Comparison of ENCODE assay signal across 8 cellular contexts in genomic region chr5:141512390-141513020, GRCh38. TPM values are rescaled to one million over a fixed set of nuclear protein-coding genes. Genes with fewer than 3 reads are reported as not detected.
DNase-seq lines count a peak whose midpoint lies in the region; ATAC-seq and TF ChIP-seq lines count a peak whose summit lies in the region.

No MANE protein-coding gene starts in this region.

- peak overlapping the region; percentile 80; the same call in 1 of the 2 replicates for H3K9ac ChIP-seq in SK-N-SH
- H3K9ac ChIP-seq in mesenchymal stem cell (ENCODE audit: low read length), result peak overlapping the region; percentile 90

- peak overlapping the region; percentile 96 for H2AK5ac ChIP-seq in mesenchymal stem cell (ENCODE audit: low read length, severe bottlenecking)

- POLR2A ChIA-PET in SK-N-SH (lab: Yijun Ruan, JAX), result interaction anchor here (0.7 kb wide), 1 partner anchor 27 kb away, joined by 3 read pairs; no protein-coding TSS in a partner anchor

- WGBS in SK-N-SH (ENCODE audit: low lambda C conversion rate), result 77% methylated on average over 23 of the region's 32 CpGs
- 19% methylated on average over 28 of the region's 32 CpGs for WGBS in mesenchymal stem cell

- H2BK12ac ChIP-seq in mesenchymal stem cell (ENCODE audit: low read length in 2 of 2), result peak overlapping the region; percentile 87 to 91

- peak overlapping the region; percentile 57 for H2BK5ac ChIP-seq in mesenchymal stem cell (ENCODE audit: low read depth, low read length, poor library complexity, severe bottlenecking)

- peak; percentile 69 for DNase-seq in SK-N-SH
- peak; percentile 67 for DNase-seq in NCI-H2029 treated with DMSO at 0.1 percent for 48 hours (lab: John Stamatoyannopoulos, UW)
- DNase-seq in activated CD8-positive, alpha-beta memory T cell treated with anti-CD3 and anti-CD28 coated beads for 1 hour (ENCODE audit: extremely low read depth in 1 of 2, low read depth in 1 of 2), result peak; percentile 70 to 80
- DNase-seq in effector CD4-positive, alpha-beta T cell, result peak; percentile 83
- peak; percentile 65 for DNase-seq in mesenchymal stem cell
- DNase-seq in stimulated activated CD8-positive, alpha-beta memory T cell treated with anti-CD3 and anti-CD28 coated beads, Interleukin-15, amount 100 ng/mL, for 24 hours (ENCODE audit: low read depth), result peak; percentile 80

- no peaks in the 10 kb centered on the region for H3K27me3 ChIP-seq in SK-N-SH (ENCODE audit: insufficient read depth)
- no peaks in the 10 kb centered on the region for H3K27me3 ChIP-seq in mesenchymal stem cell (ENCODE audit: control insufficient read depth in 1 of 2, insufficient read depth in 1 of 2, low read length in 2 of 2)

- H3K4me1 ChIP-seq in SK-N-SH (ENCODE audit: control insufficient read depth in 1 of 2, insufficient read depth in 2 of 2, low read depth in 1 of 2, low read length in 1 of 2) (peaks cover 71 to 77% of the 10 kb centered on the region in 2 experiments), mesenchymal stem cell (ENCODE audit: control insufficient read depth, insufficient read depth, low read depth, low read length) (peaks cover 61% of the 10 kb centered on the region)

- TF ChIP-seq EP300 in SK-N-SH (IDR thresholded peaks at IDR 0.05; ENCODE audit: borderline replicate concordance in 1 of 2, low read depth in 1 of 2, low read length in 1 of 2), result no peak

- H3K27ac ChIP-seq in SK-N-SH (ENCODE audit: low read depth in 2 of 2, low read length in 1 of 2) (peak overlapping the region; percentile 99 to 100), mesenchymal stem cell (ENCODE audit: low read length, poor library complexity, severe bottlenecking) (peak overlapping the region; percentile 98)

- H3K9me3 ChIP-seq in SK-N-SH, result no peaks in the 10 kb centered on the region
- H3K9me3 ChIP-seq in mesenchymal stem cell (ENCODE audit: control insufficient read depth, low read length), result no peaks in the 10 kb centered on the region

- H3K4me3 ChIP-seq in SK-N-SH (ENCODE audit: low read depth in 2 of 2, low read length in 1 of 2) (peak overlapping the region in 1 of 2 experiments; percentile 53; a peak in 1 of 4 replicates), mesenchymal stem cell (ENCODE audit: insufficient read depth in 1 of 2, low read depth in 1 of 2, low read length in 2 of 2) (peak overlapping the region in 1 of 2 experiments; percentile 61)

- H4K8ac ChIP-seq in mesenchymal stem cell (ENCODE audit: low read length), result peak overlapping the region; percentile 98

- H3K79me1 ChIP-seq in mesenchymal stem cell (replicated peaks; ENCODE audit: low read length, poor library complexity, severe bottlenecking), result peaks cover 10% of the 10 kb centered on the region

- H3K9me2 ChIP-seq in SK-N-SH, result no peaks in the 10 kb centered on the region

- H2AFZ ChIP-seq in SK-N-SH (ENCODE audit: low read depth) (no peak overlapping the region), mesenchymal stem cell (ENCODE audit: low read depth, low read length) (no peak overlapping the region)

- H3K4me2 ChIP-seq in SK-N-SH (peak overlapping the region; percentile 81; the same call in 1 of the 2 replicates), mesenchymal stem cell (ENCODE audit: low read length, poor library complexity, severe bottlenecking) (peak overlapping the region; percentile 79)

- CTCF ChIA-PET in SK-N-SH (lab: Yijun Ruan, JAX), result interaction anchor here (0.8 to 10.1 kb wide), 16 partner anchors 11 to 330 kb away, joined by 3 to 113 read pairs (median 5); partner anchors contain the start of genes PCDHB16, PCDHGA7, PCDHGB7 and PCDHGC3

- H2BK120ac ChIP-seq in mesenchymal stem cell (ENCODE audit: low read depth, low read length), result peak overlapping the region; percentile 96

- peaks cover 3% of the 10 kb centered on the region; the same call in 1 of the 2 replicates for H3K79me2 ChIP-seq in SK-N-SH (ENCODE audit: insufficient read depth)

- H3F3A ChIP-seq in SK-N-SH (replicated peaks; ENCODE audit: insufficient read depth), result peaks cover 62% of the 10 kb centered on the region

- peak overlapping the region in 1 of 2 experiments; percentile 74 for H3K23ac ChIP-seq in mesenchymal stem cell (ENCODE audit: low read length in 2 of 2)

- H3K36me3 ChIP-seq in SK-N-SH (replicated peaks in 1 of 2; ENCODE audit: control insufficient read depth in 1 of 2, insufficient read depth in 2 of 2, low read length in 1 of 2) (peaks cover 30 to 33% of the 10 kb centered on the region in 2 experiments), mesenchymal stem cell (ENCODE audit: control insufficient read depth in 1 of 2, insufficient read depth in 2 of 2, low read depth in 1 of 2, low read length in 2 of 2) (peaks cover 35 to 50% of the 10 kb centered on the region in 2 experiments)

- TF ChIP-seq CTCF in SK-N-SH (IDR thresholded peaks at IDR 0.05), result peak; percentile 88

- no peak for ATAC-seq in SK-N-SH treated with all-trans-retinoic acid at 6 μM for 48 hours
- ATAC-seq in GM21619 (IDR thresholded peaks at IDR 0.05; ENCODE audit: unreplicated experiment), result no peak

- peak; percentile 18; the same call in 1 of the 2 replicates for TF ChIP-seq RAD21 in SK-N-SH (IDR thresholded peaks at IDR 0.05; ENCODE audit: low read length)

- H2BK15ac ChIP-seq in mesenchymal stem cell (ENCODE audit: low read depth, poor library complexity, severe bottlenecking), result peak overlapping the region; percentile 96

- H3K18ac ChIP-seq in mesenchymal stem cell (ENCODE audit: low read depth in 1 of 2, low read length in 2 of 2), result peak overlapping the region; percentile 97

- H4K20me1 ChIP-seq in SK-N-SH (ENCODE audit: insufficient read depth), result no peaks in the 10 kb centered on the region

- H3K4ac ChIP-seq in mesenchymal stem cell (ENCODE audit: low read depth in 1 of 2, low read length in 2 of 2), result peak overlapping the region; percentile 86 to 96

- peak overlapping the region in 1 of 2 experiments; percentile 88 for H3K14ac ChIP-seq in mesenchymal stem cell (ENCODE audit: low read length in 2 of 2)

- peak overlapping the region; percentile 95 for H4K91ac ChIP-seq in mesenchymal stem cell (ENCODE audit: low read length)

TF ChIP-seq in SK-N-SH, 30 proteins besides CTCF, POLR2A, EP300 and RAD21:
- no peak for TF ChIP-seq MEF2A (IDR thresholded peaks at IDR 0.05; ENCODE audit: borderline replicate concordance, low read depth)
- TF ChIP-seq, protein P1, sequence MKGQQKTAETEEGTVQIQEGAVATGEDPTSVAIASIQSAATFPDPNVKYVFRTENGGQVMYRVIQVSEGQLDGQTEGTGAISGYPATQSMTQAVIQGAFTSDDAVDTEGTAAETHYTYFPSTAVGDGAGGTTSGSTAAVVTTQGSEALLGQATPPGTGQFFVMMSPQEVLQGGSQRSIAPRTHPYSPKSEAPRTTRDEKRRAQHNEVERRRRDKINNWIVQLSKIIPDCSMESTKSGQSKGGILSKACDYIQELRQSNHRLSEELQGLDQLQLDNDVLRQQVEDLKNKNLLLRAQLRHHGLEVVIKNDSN (IDR thresholded peaks at IDR 0.05; ENCODE audit: borderline replicate concordance, low read depth), result no peak
- TF ChIP-seq SMC3 (IDR thresholded peaks at IDR 0.05; ENCODE audit: low read depth, low read length), result peak; percentile 25; the same call in 1 of the 2 replicates

TF ChIP-seq in SK-N-SH treated with all-trans-retinoic acid at 6 μM for 48 hours, 23 proteins besides CTCF, POLR2A, EP300 and RAD21 (continues in another document):
- TF ChIP-seq ZFP3 (CRISPR knock-in tag; IDR thresholded peaks at IDR 0.05) (no peak), ZNF70 (CRISPR knock-in tag; IDR thresholded peaks at IDR 0.05) (no peak), CSRNP3 (CRISPR knock-in tag; IDR thresholded peaks at IDR 0.05) (no peak), ZFP30 (CRISPR knock-in tag; IDR thresholded peaks at IDR 0.05) (no peak), ESRRG (CRISPR knock-in tag; IDR thresholded peaks at IDR 0.05) (no peak), BACH2 (CRISPR knock-in tag; IDR thresholded peaks at IDR 0.05; ENCODE audit: borderline replicate concordance) (no peak), CSDC2 (CRISPR knock-in tag; IDR thresholded peaks at IDR 0.05) (no peak), TCF4 (CRISPR knock-in tag; IDR thresholded peaks at IDR 0.05; ENCODE audit: borderline replicate concordance) (no peak), SNAI2 (CRISPR knock-in tag; IDR thresholded peaks at IDR 0.05) (no peak), ZC3H10 (CRISPR knock-in tag; IDR thresholded peaks at IDR 0.05) (no peak), ARNTL (CRISPR knock-in tag; IDR thresholded peaks at IDR 0.05; ENCODE audit: borderline replicate concordance, low read depth) (no peak)

RNA-seq across cellular contexts. Expression of gene PCDHGC5, which starts 23.6 kb away (rescaled TPM):
- polyA plus RNA-seq in SK-N-SH (2012; rRNA removed), result 1.9 and 2.0 TPM in 2 replicates
- 0.99 and 1.3 TPM in 2 replicates for polyA plus RNA-seq in SK-N-SH (2012; cell fraction: cytosol; rRNA removed)
- polyA plus RNA-seq in SK-N-SH (2012; cell fraction: nucleus; rRNA removed), result 7.5 and 8.1 TPM in 2 replicates
- polyA plus RNA-seq in mesenchymal stem cell (2013, experiment 1 of 2), result 0.26 TPM
- 0.27 TPM for polyA plus RNA-seq in mesenchymal stem cell (2013, experiment 2 of 2)

RNA-seq across cellular contexts. Expression of gene PCDHGC4, which starts 27.7 kb away (rescaled TPM):
- 0.53 and 0.78 TPM in 2 replicates for polyA plus RNA-seq in SK-N-SH (2012; rRNA removed)
- polyA plus RNA-seq in SK-N-SH (2012; cell fraction: cytosol; rRNA removed), result 0.27 and 0.50 TPM in 2 replicates
- polyA plus RNA-seq in SK-N-SH (2012; cell fraction: nucleus; rRNA removed), result 2.4 and 2.6 TPM in 2 replicates
- 0.19 TPM for polyA plus RNA-seq in mesenchymal stem cell (2013, experiment 1 of 2)
- 0.15 TPM for polyA plus RNA-seq in mesenchymal stem cell (2013, experiment 2 of 2)

RNA-seq across cellular contexts. Expression of gene PCDHGC3, which starts 36.7 kb away (rescaled TPM):
- polyA plus RNA-seq in SK-N-SH (2012; rRNA removed), result 55.8 and 97.0 TPM in 2 replicates
- 63.1 and 99.3 TPM in 2 replicates for polyA plus RNA-seq in SK-N-SH (2012; cell fraction: cytosol; rRNA removed)
- polyA plus RNA-seq in SK-N-SH (2012; cell fraction: nucleus; rRNA removed), result 87.3 and 94.5 TPM in 2 replicates
- 115 TPM for polyA plus RNA-seq in mesenchymal stem cell (2013, experiment 1 of 2)
- 114 TPM for polyA plus RNA-seq in mesenchymal stem cell (2013, experiment 2 of 2)
